In genomic region chr6:109007521-109007920, GRCh38 we compare ENCODE assay signal across 10 cellular contexts.
DNase-seq lines count a peak whose midpoint lies in the region; ATAC-seq, FAIRE-seq and TF ChIP-seq lines count a peak whose summit lies in the region.
"Had no signal": no experiment of that assay in that cellular context is flagged by ENCODE, and none has a peak within 500 bp of the region (broad histone marks: within the 10 kb centered on the region; RNA-seq: fewer than 3 reads in every experiment).

No MANE protein-coding gene starts in this region.

- H3K4me1 Mint-ChIP-seq in HFFc6 (ENCODE audit: low read depth), result peaks cover 35% of the 10 kb centered on the region
- peaks cover 54% of the 10 kb centered on the region for H3K4me1 Mint-ChIP-seq in activated CD8-positive, alpha-beta T cell treated with anti-CD3 and anti-CD28 coated beads for 36 hours (ENCODE audit: low read depth)

- POLR2A ChIA-PET in activated CD8-positive, alpha-beta T cell treated with anti-CD3 and anti-CD28 coated beads for 36 hours (lab: Charles Lee), result interaction anchor here (0.5 to 0.7 kb wide), 3 partner anchors 62 to 446 kb away, joined by 3 to 4 read pairs (median 3); no protein-coding TSS in a partner anchor

- no peaks in the 10 kb centered on the region for H3K9me3 Mint-ChIP-seq in HFFc6
- no peaks in the 10 kb centered on the region for H3K9me3 Mint-ChIP-seq in activated CD8-positive, alpha-beta T cell treated with anti-CD3 and anti-CD28 coated beads for 36 hours
- H3K9me3 Mint-ChIP-seq: memory B cell had no signal

- no peak for TF ChIP-seq POLR2A in H54 (IDR thresholded peaks at IDR 0.05; ENCODE audit: low read depth, low read length)

- intact Hi-C loops in activated CD8-positive, alpha-beta T cell treated with anti-CD3 and anti-CD28 coated beads for 36 hours (cut with micrococcal nuclease), result loop anchor here (5.0 kb wide), 1 partner anchor 55 kb away; no protein-coding TSS in a partner anchor

- no peak for FAIRE-seq in H54 (lab: Jason Lieb, UNC)
- FAIRE-seq: HTR-8/SVneo had no signal

- no peak overlapping the region for H3K27ac Mint-ChIP-seq in HFFc6
- peak overlapping the region; percentile 17 for H3K27ac Mint-ChIP-seq in activated CD8-positive, alpha-beta T cell treated with anti-CD3 and anti-CD28 coated beads for 36 hours

- no peaks in the 10 kb centered on the region for H3K36me3 Mint-ChIP-seq in HFFc6 (ENCODE audit: low read depth)
- no peaks in the 10 kb centered on the region for H3K36me3 Mint-ChIP-seq in activated CD8-positive, alpha-beta T cell treated with anti-CD3 and anti-CD28 coated beads for 36 hours (ENCODE audit: low read depth)
- H3K36me3 Mint-ChIP-seq: memory B cell had no signal

- no peak for TF ChIP-seq CTCF in HFFc6 (IDR thresholded peaks at IDR 0.05)
- no peak for TF ChIP-seq CTCF in activated CD8-positive, alpha-beta T cell treated with anti-CD3 and anti-CD28 coated beads for 36 hours (IDR thresholded peaks at IDR 0.05)
- TF ChIP-seq CTCF in fibroblast of villous mesenchyme (IDR thresholded peaks at IDR 0.05; ENCODE audit: insufficient read depth, low read depth, low read length), result no peak

- peak overlapping the region; percentile 88 for H3K9ac ChIP-seq in skeletal muscle satellite cell (ENCODE audit: low read depth, low read length)

- no peak for ATAC-seq in activated CD8-positive, alpha-beta T cell treated with anti-CD3 and anti-CD28 coated beads for 36 hours
- no peak for ATAC-seq in HG03571 (IDR thresholded peaks at IDR 0.05; ENCODE audit: unreplicated experiment)
- no peak for ATAC-seq in HG03139 (IDR thresholded peaks at IDR 0.05; ENCODE audit: unreplicated experiment)

- H3K36me3 ChIP-seq in skeletal muscle satellite cell (ENCODE audit: insufficient read depth, low read length), result no peaks in the 10 kb centered on the region

- CTCF ChIA-PET in activated CD8-positive, alpha-beta T cell treated with anti-CD3 and anti-CD28 coated beads for 36 hours (lab: Charles Lee), result interaction anchor here (1.0 to 3.9 kb wide), 4 partner anchors 44 to 102 kb away, joined by 3 to 15 read pairs (median 4); no protein-coding TSS in a partner anchor

- H3K27me3 Mint-ChIP-seq in HFFc6 (ENCODE audit: insufficient read depth), result no peaks in the 10 kb centered on the region
- H3K27me3 Mint-ChIP-seq in activated CD8-positive, alpha-beta T cell treated with anti-CD3 and anti-CD28 coated beads for 36 hours, result no peaks in the 10 kb centered on the region
- H3K27me3 Mint-ChIP-seq: memory B cell had no signal

- DNase-seq in HFFc6, result no peak
- no peak for DNase-seq in activated CD8-positive, alpha-beta T cell treated with anti-CD3 and anti-CD28 coated beads for 36 hours
- DNase-seq in fibroblast of villous mesenchyme (ENCODE audit: low read depth), result no peak
- DNase-seq in H54 (ENCODE audit: insufficient read length, low spot score), result no peak
- no peak for DNase-seq in stimulated activated CD4-positive, alpha-beta T cell treated with anti-CD3 and anti-CD28 coated beads, Interleukin-4, amount 100 ng/mL, for 4 hours

- H3K4me3 ChIP-seq in fibroblast of villous mesenchyme (ENCODE audit: low read depth, low read length) (peak overlapping the region; percentile 86), skeletal muscle satellite cell (ENCODE audit: low read length) (peak overlapping the region; percentile 90)

- peaks cover 19% of the 10 kb centered on the region for H3K4me1 ChIP-seq in skeletal muscle satellite cell (ENCODE audit: control insufficient read depth, insufficient read depth, low read length)

- peak overlapping the region; percentile 100 for H3K4me2 ChIP-seq in skeletal muscle satellite cell (ENCODE audit: low read length)

- H3K27me3 ChIP-seq in skeletal muscle satellite cell (ENCODE audit: control insufficient read depth, insufficient read depth, low read length), result no peaks in the 10 kb centered on the region

- no peaks in the 10 kb centered on the region for H3K9me3 ChIP-seq in skeletal muscle satellite cell (replicated peaks; ENCODE audit: low read length)

- peak overlapping the region; percentile 95 for H3K4me3 Mint-ChIP-seq in HFFc6
- H3K4me3 Mint-ChIP-seq in activated CD8-positive, alpha-beta T cell treated with anti-CD3 and anti-CD28 coated beads for 36 hours, result peak overlapping the region; percentile 92
